1 cellular context compared by ENCODE assay signal in the genomic region with DNA sequence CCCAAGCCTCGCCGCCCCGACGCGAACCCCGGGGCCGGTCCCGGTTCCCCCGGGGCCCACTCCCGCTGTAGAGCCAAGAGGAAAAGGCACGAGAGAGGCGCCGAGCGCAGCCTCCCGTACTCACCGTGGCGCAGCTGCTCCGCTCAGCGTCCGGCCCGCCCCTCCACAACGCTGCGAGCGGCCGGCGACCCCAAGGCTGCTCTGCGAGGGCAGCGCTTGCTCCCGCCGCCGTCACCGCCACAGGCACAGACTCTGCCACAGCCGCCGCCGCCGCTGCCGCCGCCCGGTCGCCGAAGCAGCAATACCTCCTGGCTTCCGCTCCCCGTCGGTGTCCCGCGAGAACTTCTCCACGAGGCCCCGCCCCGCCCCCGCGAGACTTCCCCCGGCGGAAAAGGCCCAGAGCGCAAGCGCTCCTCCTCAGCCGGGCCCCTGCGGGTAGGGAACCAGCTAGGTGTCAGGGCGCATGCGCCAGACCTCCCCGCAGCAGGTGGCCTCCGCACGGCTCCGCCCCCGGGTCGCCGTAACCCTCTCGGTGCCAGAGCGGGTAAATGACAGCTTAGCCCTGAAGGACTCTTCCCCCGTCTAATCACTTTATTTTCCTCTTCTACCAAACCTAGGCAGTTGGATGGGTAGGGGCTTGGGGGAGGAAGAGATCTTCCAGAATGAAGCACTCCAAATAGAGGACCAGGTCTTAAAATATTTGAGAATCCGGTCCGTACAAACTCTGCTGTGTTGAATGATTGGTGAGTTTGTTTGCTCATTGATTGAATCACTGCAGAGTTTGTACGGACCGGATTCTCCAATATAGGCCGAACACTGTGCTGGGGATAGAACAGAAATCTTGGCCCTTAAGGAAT.
A peak's percentile ranks its signal among the peaks of the same experiment; 100 is the strongest.
TF ChIP-seq lines count a peak whose summit lies in the region.

GRB2 (minus strand) TSS at position 314 of the 857 bp plus-strand sequence. CDS start 12,050 bp downstream, outside the sequence.

TF ChIP-seq in HepG2, 621 proteins besides CTCF, POLR2A, EP300 and RAD21 (continued from another document and continues in another):
- TF ChIP-seq, protein P1, sequence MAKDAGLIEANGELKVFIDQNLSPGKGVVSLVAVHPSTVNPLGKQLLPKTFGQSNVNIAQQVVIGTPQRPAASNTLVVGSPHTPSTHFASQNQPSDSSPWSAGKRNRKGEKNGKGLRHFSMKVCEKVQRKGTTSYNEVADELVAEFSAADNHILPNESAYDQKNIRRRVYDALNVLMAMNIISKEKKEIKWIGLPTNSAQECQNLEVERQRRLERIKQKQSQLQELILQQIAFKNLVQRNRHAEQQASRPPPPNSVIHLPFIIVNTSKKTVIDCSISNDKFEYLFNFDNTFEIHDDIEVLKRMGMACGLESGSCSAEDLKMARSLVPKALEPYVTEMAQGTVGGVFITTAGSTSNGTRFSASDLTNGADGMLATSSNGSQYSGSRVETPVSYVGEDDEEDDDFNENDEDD (CRISPR knock-in tag; IDR thresholded peaks at IDR 0.05; ENCODE audit: borderline replicate concordance), result peak; percentile 24; the same call in 1 of the 2 replicates
- TF ChIP-seq, protein P2, sequence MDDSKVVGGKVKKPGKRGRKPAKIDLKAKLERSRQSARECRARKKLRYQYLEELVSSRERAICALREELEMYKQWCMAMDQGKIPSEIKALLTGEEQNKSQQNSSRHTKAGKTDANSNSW (CRISPR knock-in tag; IDR thresholded peaks at IDR 0.05; ENCODE audit: borderline replicate concordance), result peak; percentile 66; the same call in 1 of the 2 replicates
- TF ChIP-seq, protein P3, sequence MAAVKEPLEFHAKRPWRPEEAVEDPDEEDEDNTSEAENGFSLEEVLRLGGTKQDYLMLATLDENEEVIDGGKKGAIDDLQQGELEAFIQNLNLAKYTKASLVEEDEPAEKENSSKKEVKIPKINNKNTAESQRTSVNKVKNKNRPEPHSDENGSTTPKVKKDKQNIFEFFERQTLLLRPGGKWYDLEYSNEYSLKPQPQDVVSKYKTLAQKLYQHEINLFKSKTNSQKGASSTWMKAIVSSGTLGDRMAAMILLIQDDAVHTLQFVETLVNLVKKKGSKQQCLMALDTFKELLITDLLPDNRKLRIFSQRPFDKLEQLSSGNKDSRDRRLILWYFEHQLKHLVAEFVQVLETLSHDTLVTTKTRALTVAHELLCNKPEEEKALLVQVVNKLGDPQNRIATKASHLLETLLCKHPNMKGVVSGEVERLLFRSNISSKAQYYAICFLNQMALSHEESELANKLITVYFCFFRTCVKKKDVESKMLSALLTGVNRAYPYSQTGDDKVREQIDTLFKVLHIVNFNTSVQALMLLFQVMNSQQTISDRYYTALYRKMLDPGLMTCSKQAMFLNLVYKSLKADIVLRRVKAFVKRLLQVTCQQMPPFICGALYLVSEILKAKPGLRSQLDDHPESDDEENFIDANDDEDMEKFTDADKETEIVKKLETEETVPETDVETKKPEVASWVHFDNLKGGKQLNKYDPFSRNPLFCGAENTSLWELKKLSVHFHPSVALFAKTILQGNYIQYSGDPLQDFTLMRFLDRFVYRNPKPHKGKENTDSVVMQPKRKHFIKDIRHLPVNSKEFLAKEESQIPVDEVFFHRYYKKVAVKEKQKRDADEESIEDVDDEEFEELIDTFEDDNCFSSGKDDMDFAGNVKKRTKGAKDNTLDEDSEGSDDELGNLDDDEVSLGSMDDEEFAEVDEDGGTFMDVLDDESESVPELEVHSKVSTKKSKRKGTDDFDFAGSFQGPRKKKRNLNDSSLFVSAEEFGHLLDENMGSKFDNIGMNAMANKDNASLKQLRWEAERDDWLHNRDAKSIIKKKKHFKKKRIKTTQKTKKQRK (IDR thresholded peaks at IDR 0.05; ENCODE audit: low read length), result no peak
- TF ChIP-seq SMC3 (IDR thresholded peaks at IDR 0.05; ENCODE audit: low read length) (no peak), NFKBIZ (CRISPR knock-in tag; IDR thresholded peaks at IDR 0.05) (peak; percentile 18; the same call in 1 of the 2 replicates), GRHL1 (CRISPR knock-in tag; conservative IDR thresholded peaks at IDR 0.05) (no peak), MNT (IDR thresholded peaks at IDR 0.05) (peak; percentile 75), ZSCAN25 (CRISPR knock-in tag; IDR thresholded peaks at IDR 0.05) (no peak; the same call in 1 of the 2 replicates), ZNF282 (IDR thresholded peaks at IDR 0.05; ENCODE audit: partially characterized antibody) (no peak), ZNF225 (CRISPR knock-in tag; IDR thresholded peaks at IDR 0.05) (peak; percentile 93; the same call in 1 of the 2 replicates), ZNF10 (CRISPR knock-in tag; IDR thresholded peaks at IDR 0.05; ENCODE audit: borderline replicate concordance, low read depth) (peak; percentile 44; the same call in 1 of the 2 replicates), HOXA3 (CRISPR knock-in tag; IDR thresholded peaks at IDR 0.05) (peak; percentile 72), ZNF253 (CRISPR knock-in tag; IDR thresholded peaks at IDR 0.05; ENCODE audit: borderline replicate concordance) (peak; percentile 61; the same call in 1 of the 2 replicates), HNF1A (IDR thresholded peaks at IDR 0.05; ENCODE audit: low read depth) (no peak), HNF1A (CRISPR knock-in tag; IDR thresholded peaks at IDR 0.05; ENCODE audit: borderline replicate concordance) (peak; percentile 65; the same call in 1 of the 2 replicates), EEA1 (CRISPR knock-in tag; IDR thresholded peaks at IDR 0.05; ENCODE audit: borderline replicate concordance) (peak; percentile 97), KLF9 (CRISPR knock-in tag; IDR thresholded peaks at IDR 0.05; ENCODE audit: low read depth) (no peak; the same call in 1 of the 2 replicates), EZH2 (conservative IDR thresholded peaks at IDR 0.05; ENCODE audit: low read depth, low read length) (no peak), CENPT (CRISPR knock-in tag; IDR thresholded peaks at IDR 0.05; ENCODE audit: low read depth) (peak; percentile 30; the same call in 1 of the 2 replicates), ARID2 (CRISPR knock-in tag; IDR thresholded peaks at IDR 0.05; ENCODE audit: borderline replicate concordance) (no peak), YEATS4 (CRISPR knock-in tag; IDR thresholded peaks at IDR 0.05; ENCODE audit: borderline replicate concordance) (peak; percentile 86), SNRNP70 (IDR thresholded peaks at IDR 0.05; ENCODE audit: low read depth, low read length) (no peak)
- TF ChIP-seq, protein P4, sequence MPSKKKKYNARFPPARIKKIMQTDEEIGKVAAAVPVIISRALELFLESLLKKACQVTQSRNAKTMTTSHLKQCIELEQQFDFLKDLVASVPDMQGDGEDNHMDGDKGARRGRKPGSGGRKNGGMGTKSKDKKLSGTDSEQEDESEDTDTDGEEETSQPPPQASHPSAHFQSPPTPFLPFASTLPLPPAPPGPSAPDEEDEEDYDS (CRISPR knock-in tag; IDR thresholded peaks at IDR 0.05), result peak; percentile 74
- TF ChIP-seq, protein P5, sequence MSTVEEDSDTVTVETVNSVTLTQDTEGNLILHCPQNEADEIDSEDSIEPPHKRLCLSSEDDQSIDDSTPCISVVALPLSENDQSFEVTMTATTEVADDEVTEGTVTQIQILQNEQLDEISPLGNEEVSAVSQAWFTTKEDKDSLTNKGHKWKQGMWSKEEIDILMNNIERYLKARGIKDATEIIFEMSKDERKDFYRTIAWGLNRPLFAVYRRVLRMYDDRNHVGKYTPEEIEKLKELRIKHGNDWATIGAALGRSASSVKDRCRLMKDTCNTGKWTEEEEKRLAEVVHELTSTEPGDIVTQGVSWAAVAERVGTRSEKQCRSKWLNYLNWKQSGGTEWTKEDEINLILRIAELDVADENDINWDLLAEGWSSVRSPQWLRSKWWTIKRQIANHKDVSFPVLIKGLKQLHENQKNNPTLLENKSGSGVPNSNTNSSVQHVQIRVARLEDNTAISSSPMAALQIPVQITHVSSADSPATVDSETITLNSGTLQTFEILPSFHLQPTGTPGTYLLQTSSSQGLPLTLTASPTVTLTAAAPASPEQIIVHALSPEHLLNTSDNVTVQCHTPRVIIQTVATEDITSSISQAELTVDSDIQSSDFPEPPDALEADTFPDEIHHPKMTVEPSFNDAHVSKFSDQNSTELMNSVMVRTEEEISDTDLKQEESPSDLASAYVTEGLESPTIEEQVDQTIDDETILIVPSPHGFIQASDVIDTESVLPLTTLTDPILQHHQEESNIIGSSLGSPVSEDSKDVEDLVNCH (CRISPR knock-in tag; IDR thresholded peaks at IDR 0.05), result 0 out of 2 replicates have a peak, but pooled peaks have one; percentile 19
- TF ChIP-seq, protein P6, sequence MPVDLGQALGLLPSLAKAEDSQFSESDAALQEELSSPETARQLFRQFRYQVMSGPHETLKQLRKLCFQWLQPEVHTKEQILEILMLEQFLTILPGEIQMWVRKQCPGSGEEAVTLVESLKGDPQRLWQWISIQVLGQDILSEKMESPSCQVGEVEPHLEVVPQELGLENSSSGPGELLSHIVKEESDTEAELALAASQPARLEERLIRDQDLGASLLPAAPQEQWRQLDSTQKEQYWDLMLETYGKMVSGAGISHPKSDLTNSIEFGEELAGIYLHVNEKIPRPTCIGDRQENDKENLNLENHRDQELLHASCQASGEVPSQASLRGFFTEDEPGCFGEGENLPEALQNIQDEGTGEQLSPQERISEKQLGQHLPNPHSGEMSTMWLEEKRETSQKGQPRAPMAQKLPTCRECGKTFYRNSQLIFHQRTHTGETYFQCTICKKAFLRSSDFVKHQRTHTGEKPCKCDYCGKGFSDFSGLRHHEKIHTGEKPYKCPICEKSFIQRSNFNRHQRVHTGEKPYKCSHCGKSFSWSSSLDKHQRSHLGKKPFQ (CRISPR knock-in tag; IDR thresholded peaks at IDR 0.05; ENCODE audit: insufficient replicate concordance), result no peak
- TF ChIP-seq, protein P7, sequence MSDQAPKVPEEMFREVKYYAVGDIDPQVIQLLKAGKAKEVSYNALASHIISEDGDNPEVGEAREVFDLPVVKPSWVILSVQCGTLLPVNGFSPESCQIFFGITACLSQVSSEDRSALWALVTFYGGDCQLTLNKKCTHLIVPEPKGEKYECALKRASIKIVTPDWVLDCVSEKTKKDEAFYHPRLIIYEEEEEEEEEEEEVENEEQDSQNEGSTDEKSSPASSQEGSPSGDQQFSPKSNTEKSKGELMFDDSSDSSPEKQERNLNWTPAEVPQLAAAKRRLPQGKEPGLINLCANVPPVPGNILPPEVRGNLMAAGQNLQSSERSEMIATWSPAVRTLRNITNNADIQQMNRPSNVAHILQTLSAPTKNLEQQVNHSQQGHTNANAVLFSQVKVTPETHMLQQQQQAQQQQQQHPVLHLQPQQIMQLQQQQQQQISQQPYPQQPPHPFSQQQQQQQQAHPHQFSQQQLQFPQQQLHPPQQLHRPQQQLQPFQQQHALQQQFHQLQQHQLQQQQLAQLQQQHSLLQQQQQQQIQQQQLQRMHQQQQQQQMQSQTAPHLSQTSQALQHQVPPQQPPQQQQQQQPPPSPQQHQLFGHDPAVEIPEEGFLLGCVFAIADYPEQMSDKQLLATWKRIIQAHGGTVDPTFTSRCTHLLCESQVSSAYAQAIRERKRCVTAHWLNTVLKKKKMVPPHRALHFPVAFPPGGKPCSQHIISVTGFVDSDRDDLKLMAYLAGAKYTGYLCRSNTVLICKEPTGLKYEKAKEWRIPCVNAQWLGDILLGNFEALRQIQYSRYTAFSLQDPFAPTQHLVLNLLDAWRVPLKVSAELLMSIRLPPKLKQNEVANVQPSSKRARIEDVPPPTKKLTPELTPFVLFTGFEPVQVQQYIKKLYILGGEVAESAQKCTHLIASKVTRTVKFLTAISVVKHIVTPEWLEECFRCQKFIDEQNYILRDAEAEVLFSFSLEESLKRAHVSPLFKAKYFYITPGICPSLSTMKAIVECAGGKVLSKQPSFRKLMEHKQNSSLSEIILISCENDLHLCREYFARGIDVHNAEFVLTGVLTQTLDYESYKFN (CRISPR knock-in tag; conservative IDR thresholded peaks at IDR 0.05), result peak; percentile 75
